33 cellular contexts compared by ENCODE assay signal in the genomic region with DNA sequence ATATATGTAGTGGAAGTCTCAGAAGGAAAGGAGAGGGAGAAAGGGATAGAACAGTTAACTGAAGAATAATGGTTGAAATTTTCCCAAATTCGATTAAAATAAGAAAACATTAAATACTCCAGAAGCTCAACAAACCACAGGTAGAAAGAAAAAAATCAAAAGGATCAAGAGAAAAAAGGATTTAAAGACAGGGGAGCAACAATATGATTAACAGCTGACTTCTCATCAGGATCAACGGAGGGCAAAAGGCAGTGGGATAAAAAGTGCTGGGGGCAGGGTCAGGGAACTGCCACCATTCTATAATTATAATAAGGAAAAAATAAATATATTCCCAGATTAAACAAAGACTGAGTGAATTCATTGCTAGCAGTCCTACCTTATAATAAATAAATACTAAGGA.
"Had no signal": no experiment of that assay in that cellular context is flagged by ENCODE, and none has a peak within 500 bp of the region (broad histone marks: within the 10 kb centered on the region; RNA-seq: fewer than 3 reads in every experiment).

No MANE protein-coding gene starts in this region.

- FAIRE-seq: astrocyte, bronchial epithelial cell had no signal

- DNase-seq: activated effector memory CD4-positive, alpha-beta T cell treated with anti-CD3 and anti-CD28 coated beads, Interleukin-2, amount 50 U/mL, for 16 hours; activated effector memory CD4-positive, alpha-beta T cell treated with Interleukin-2 at 50 U/mL for 16 hours; activated gamma-delta T cell; activated gamma-delta T cell treated with Interleukin-2 at 50 U/mL for 16 hours; activated naive CD4-positive, alpha-beta T cell; activated naive CD4-positive, alpha-beta T cell treated with anti-CD3 and anti-CD28 coated beads for 36 hours; activated naive CD4-positive, alpha-beta T cell treated with anti-CD3 and anti-CD28 coated beads, Interleukin-2, amount 10 ng/mL, durations not matched to agents 7 days and 5 days; activated naive CD4-positive, alpha-beta T cell treated with anti-CD3 and anti-CD28 coated beads, Interleukin-2, amount 50 U/mL, for 16 hours; activated naive CD4-positive, alpha-beta T cell treated with Interleukin-2 at 50 U/mL for 16 hours; activated naive CD8-positive, alpha-beta T cell treated with anti-CD3 and anti-CD28 coated beads for 36 hours; activated naive CD8-positive, alpha-beta T cell treated with anti-CD3 and anti-CD28 coated beads, Interleukin-2, amount 10 ng/mL, durations not matched to agents 7 days and 5 days; activated naive CD8-positive, alpha-beta T cell treated with anti-CD3 and anti-CD28 coated beads, Interleukin-2, amount 50 U/mL, for 24 hours; activated T-cell treated with anti-CD3 and anti-CD28 coated beads, Interleukin-2, amount 50 U/mL, for 24 hours; activated T-cell treated with anti-CD3 and anti-CD28 coated beads, Interleukin-2, amount 50 U/mL, for 4 hours; activated T-cell treated with anti-CD3 and anti-CD28 coated beads, Interleukin-2, amount 50 U/mL, for 48 hours; activated T-cell treated with anti-CD3 and anti-CD28 coated beads, Interleukin-2, amount 50 U/mL, for 72 hours; adrenal gland; amniotic stem cell; amygdala; anterior cingulate cortex; aorta; body of pancreas; brain microvascular endothelial cell; caudate nucleus; central memory CD4-positive, alpha-beta T cell; cerebellar nuclear complex had no signal

- H3K4me3 ChIP-seq: adrenal gland, ascending aorta, body of pancreas, breast epithelium, cardiac muscle cell had no signal

- H3K27me3 ChIP-seq: adrenal gland, ascending aorta, body of pancreas, brain microvascular endothelial cell, breast epithelium, cardiac muscle cell had no signal

- H3K27ac ChIP-seq: adrenal gland, ascending aorta, body of pancreas, brain microvascular endothelial cell, breast epithelium, cardiac muscle cell had no signal

- H3K9me3 ChIP-seq: adrenal gland, ascending aorta, body of pancreas had no signal

- H3K36me3 ChIP-seq: adrenal gland, ascending aorta, brain microvascular endothelial cell, breast epithelium, cardiac muscle cell had no signal

- H3K4me1 ChIP-seq: adrenal gland, ascending aorta, body of pancreas, breast epithelium had no signal

- ATAC-seq: activated naive CD4-positive, alpha-beta T cell treated with anti-CD3 and anti-CD28 coated beads, Interleukin-2, amount 50 U/mL, for 72 hours; activated naive CD8-positive, alpha-beta T cell treated with anti-CD3 and anti-CD28 coated beads, Interleukin-2, amount 50 U/mL, for 24 hours; activated T-cell treated with anti-CD3 and anti-CD28 coated beads, Interleukin-2, amount 50 U/mL, for 4 hours; activated T-cell treated with anti-CD3 and anti-CD28 coated beads, Interleukin-2, amount 50 U/mL, for 72 hours; activated T-helper 17 cell treated with anti-CD3 and anti-CD28 coated beads, Interleukin-2, amount 50 U/mL, for 72 hours; body of pancreas had no signal
